15 cellular contexts compared by ENCODE assay signal in genomic region chr10:117745301-117745700, GRCh38.
DNase-seq lines count a peak whose midpoint lies in the region; ATAC-seq and TF ChIP-seq lines count a peak whose summit lies in the region.
"Had no signal": no experiment of that assay in that cellular context is flagged by ENCODE, and none has a peak within 500 bp of the region (broad histone marks: within the 10 kb centered on the region; RNA-seq: fewer than 3 reads in every experiment).

No MANE protein-coding gene starts in this region.

- H2BK5ac ChIP-seq in IMR-90 (ENCODE audit: low read depth, low read length, poor library complexity, severe bottlenecking) = no peak overlapping the region

- CTCF ChIA-PET in IMR-90 (lab: Yijun Ruan, JAX) = no interaction called here

- no peaks in the 10 kb centered on the region for H3K36me3 Mint-ChIP-seq in mesothelial cell of epicardium
- H3K36me3 Mint-ChIP-seq in type B pancreatic cell = no peaks in the 10 kb centered on the region
- no peaks in the 10 kb centered on the region for H3K36me3 Mint-ChIP-seq in effector memory CD8-positive, alpha-beta T cell (ENCODE audit: insufficient read depth)
- H3K36me3 Mint-ChIP-seq: CD4-positive, alpha-beta memory T cell had no signal

- no peak overlapping the region for H2BK15ac ChIP-seq in IMR-90 (ENCODE audit: low read depth, low read length)

- no peak overlapping the region for H3K27ac ChIP-seq in IMR-90 (ENCODE audit: insufficient read depth, low read length)
- H3K27ac ChIP-seq: GM23248 had no signal

- no peak overlapping the region for H2BK20ac ChIP-seq in IMR-90 (ENCODE audit: low read depth, low read length)

- H3K56ac ChIP-seq in IMR-90 (ENCODE audit: extremely low read depth, insufficient read depth, low read length) = no peak overlapping the region

- H3K4me3 ChIP-seq in IMR-90 (ENCODE audit: insufficient read depth, low read depth, low read length) = no peak overlapping the region
- H3K4me3 ChIP-seq: GM23248 had no signal

- peaks cover 29% of the 10 kb centered on the region for H3K27me3 Mint-ChIP-seq in mesothelial cell of epicardium (ENCODE audit: low read depth)
- H3K27me3 Mint-ChIP-seq in type B pancreatic cell = peaks cover 4% of the 10 kb centered on the region
- peaks cover 15 to 18% of the 10 kb centered on the region in 2 donors for H3K27me3 Mint-ChIP-seq in effector memory CD8-positive, alpha-beta T cell

- H3K4me3 Mint-ChIP-seq in mesothelial cell of epicardium = no peak overlapping the region
- H3K4me3 Mint-ChIP-seq in type B pancreatic cell = no peak overlapping the region
- H3K4me3 Mint-ChIP-seq in effector memory CD8-positive, alpha-beta T cell = no peak overlapping the region
- H3K4me3 Mint-ChIP-seq: CD4-positive, alpha-beta memory T cell had no signal

- no peak for DNase-seq in IMR-90
- no peak for DNase-seq in mesothelial cell of epicardium (ENCODE audit: low spot score in 2 of 2, unreplicated experiment in 2 of 2)
- peak; percentile 24 for DNase-seq in type B pancreatic cell (ENCODE audit: extremely low spot score, unreplicated experiment)
- DNase-seq in activated CD4-positive, alpha-beta T cell treated with anti-CD3 and anti-CD28 coated beads, Interleukin-2, amount 50 U/mL, for 48 hours = no peak
- no peak for DNase-seq in NCI-H1417 (lab: John Stamatoyannopoulos, UW)
- DNase-seq in effector memory CD8-positive, alpha-beta T cell = no peak
- DNase-seq: C1 segment of cervical spinal cord; Calu3; CD4-positive, alpha-beta memory T cell; COR-L47; DMS53; DND-41; GM23248; H7 had no signal

- POLR2A ChIA-PET in IMR-90 (lab: Charles Lee; ENCODE audit: unreplicated experiment) = no interaction called here

- TF ChIP-seq RAD21 in IMR-90 (IDR thresholded peaks at IDR 0.05; ENCODE audit: low read length) = no peak

- no peak overlapping the region for H2AK5ac ChIP-seq in IMR-90 (ENCODE audit: low read depth, low read length)

- no peak overlapping the region for H2AK9ac ChIP-seq in IMR-90 (replicated peaks; ENCODE audit: low read depth, low read length, poor library complexity)

- H3K4me1 Mint-ChIP-seq in mesothelial cell of epicardium (peaks cover 5% of the 10 kb centered on the region), type B pancreatic cell (ENCODE audit: unreplicated experiment) (peaks cover 7% of the 10 kb centered on the region)
- no peaks in the 10 kb centered on the region for H3K4me1 Mint-ChIP-seq in effector memory CD8-positive, alpha-beta T cell (ENCODE audit: low read depth in 2 of 2)
- H3K4me1 Mint-ChIP-seq: CD4-positive, alpha-beta memory T cell had no signal

- no peaks in the 10 kb centered on the region for H4K20me1 ChIP-seq in IMR-90 (ENCODE audit: insufficient read depth, low read length)

- no peak overlapping the region for H2BK120ac ChIP-seq in IMR-90 (ENCODE audit: low read depth, low read length)

- H3K79me1 ChIP-seq in IMR-90 (ENCODE audit: low read depth in 1 of 2, low read length in 2 of 2) = no peaks in the 10 kb centered on the region

- peaks cover 1% of the 10 kb centered on the region for H3K9me3 Mint-ChIP-seq in mesothelial cell of epicardium
- H3K9me3 Mint-ChIP-seq in type B pancreatic cell = peaks cover 2% of the 10 kb centered on the region
- no peaks in the 10 kb centered on the region for H3K9me3 Mint-ChIP-seq in effector memory CD8-positive, alpha-beta T cell

- H3K27ac Mint-ChIP-seq in mesothelial cell of epicardium (peak overlapping the region; percentile 39), type B pancreatic cell (no peak overlapping the region)
- no peak overlapping the region for H3K27ac Mint-ChIP-seq in effector memory CD8-positive, alpha-beta T cell
- H3K27ac Mint-ChIP-seq: CD4-positive, alpha-beta memory T cell had no signal

- no peak for ATAC-seq in IMR-90 (ENCODE audit: low read depth)
- ATAC-seq in effector memory CD8-positive, alpha-beta T cell (replicated peaks) = no peak
- ATAC-seq: HCT116 had no signal

- H3K27me3 ChIP-seq in IMR-90 (ENCODE audit: control insufficient read depth, insufficient read depth, low read length) = no peaks in the 10 kb centered on the region

- H3K9me3 ChIP-seq in IMR-90 (ENCODE audit: control insufficient read depth, insufficient read depth, low read length) = peaks cover 32% of the 10 kb centered on the region

- no peak overlapping the region for H4K5ac ChIP-seq in IMR-90 (ENCODE audit: low read depth, low read length)

- no peak for TF ChIP-seq POLR2A in IMR-90 (IDR thresholded peaks at IDR 0.05; ENCODE audit: low read depth, low read length)

- H4K8ac ChIP-seq in IMR-90 (ENCODE audit: low read depth in 2 of 2, low read length in 2 of 2) = no peak overlapping the region

- no peak overlapping the region for H3K4ac ChIP-seq in IMR-90 (ENCODE audit: low read depth, low read length)

- H4K91ac ChIP-seq in IMR-90 (ENCODE audit: insufficient read depth, low read depth, low read length) = no peak overlapping the region

- in situ Hi-C loops in IMR-90 (cut with MboI; ENCODE audit: low sequenced_read_pairs) = no loop called here

- no peak overlapping the region for H3K4me2 ChIP-seq in IMR-90 (ENCODE audit: low read depth, low read length)

- dilution Hi-C loops in IMR-90 (cut with HindIII; ENCODE audit: low sequenced_read_pairs, unreplicated experiment) = no loop called here

- peak overlapping the region; percentile 21 for H2AFZ ChIP-seq in IMR-90 (replicated peaks; ENCODE audit: low read length, poor library complexity)
- H2AFZ ChIP-seq: GM23248 had no signal

- no peak for TF ChIP-seq CTCF in IMR-90 (conservative IDR thresholded peaks at IDR 0.05; ENCODE audit: low read depth, low read length)
- no peak for TF ChIP-seq CTCF in mesothelial cell of epicardium (IDR thresholded peaks at IDR 0.05; ENCODE audit: unreplicated experiment)
- no peak for TF ChIP-seq CTCF in type B pancreatic cell (conservative IDR thresholded peaks at IDR 0.05)

- intact Hi-C loops in IMR-90 (cut with micrococcal nuclease) = no loop called here

- no peak overlapping the region for H3K18ac ChIP-seq in IMR-90 (ENCODE audit: low read depth, low read length)

- no peaks in the 10 kb centered on the region for H3K9me1 ChIP-seq in IMR-90 (ENCODE audit: insufficient read depth, low read length)

- H3K14ac ChIP-seq in IMR-90 (replicated peaks; ENCODE audit: low read depth, low read length) = no peak overlapping the region

- H3K23ac ChIP-seq in IMR-90 (ENCODE audit: low read depth, low read length) = no peak overlapping the region

- H3K9ac ChIP-seq in IMR-90 (ENCODE audit: low read depth, low read length) = no peak overlapping the region
- H3K9ac ChIP-seq: GM23248 had no signal

- H3K36me3 ChIP-seq in IMR-90 (ENCODE audit: control insufficient read depth, insufficient read depth, low read length) = no peaks in the 10 kb centered on the region

- WGBS in IMR-90 (ENCODE audit: extremely low coverage in 2 of 2, insufficient read length in 1 of 2), 2 experiments = 80% methylated on average over 1 of the region's 2 CpGs; no CpG with 5 or more reads in 1 of the 2 experiments

- no TSS peak for BruUV-seq in IMR-90 (replicated peaks; lab: Mats Ljungman, UMichigan)

- no peaks in the 10 kb centered on the region for H3K4me1 ChIP-seq in IMR-90 (ENCODE audit: control insufficient read depth, insufficient read depth, low read length)

TF ChIP-seq in IMR-90, 13 proteins besides CTCF, POLR2A, EP300 and RAD21:
- TF ChIP-seq NFE2L2 (IDR thresholded peaks at IDR 0.05; ENCODE audit: low read depth, low read length) (no peak), MAFK (IDR thresholded peaks at IDR 0.05; ENCODE audit: low read depth, low read length) (no peak), CEBPB (IDR thresholded peaks at IDR 0.05; ENCODE audit: low read depth, low read length) (no peak), CHD1 (IDR thresholded peaks at IDR 0.05; ENCODE audit: low read depth, low read length) (no peak), SMC3 (IDR thresholded peaks at IDR 0.05; ENCODE audit: low read depth, low read length) (no peak), RFX5 (IDR thresholded peaks at IDR 0.05; ENCODE audit: low read depth, low read length) (no peak), FOS (IDR thresholded peaks at IDR 0.05; ENCODE audit: low read depth, low read length) (no peak), RCOR1 (IDR thresholded peaks at IDR 0.05; ENCODE audit: insufficient replicate concordance, low read length) (no peak), MXI1 (IDR thresholded peaks at IDR 0.05; ENCODE audit: borderline replicate concordance, low read depth, low read length) (no peak)
- TF ChIP-seq, protein P1, sequence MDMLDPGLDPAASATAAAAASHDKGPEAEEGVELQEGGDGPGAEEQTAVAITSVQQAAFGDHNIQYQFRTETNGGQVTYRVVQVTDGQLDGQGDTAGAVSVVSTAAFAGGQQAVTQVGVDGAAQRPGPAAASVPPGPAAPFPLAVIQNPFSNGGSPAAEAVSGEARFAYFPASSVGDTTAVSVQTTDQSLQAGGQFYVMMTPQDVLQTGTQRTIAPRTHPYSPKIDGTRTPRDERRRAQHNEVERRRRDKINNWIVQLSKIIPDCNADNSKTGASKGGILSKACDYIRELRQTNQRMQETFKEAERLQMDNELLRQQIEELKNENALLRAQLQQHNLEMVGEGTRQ (IDR thresholded peaks at IDR 0.05; ENCODE audit: low read depth, low read length) = no peak
- TF ChIP-seq, protein P2, sequence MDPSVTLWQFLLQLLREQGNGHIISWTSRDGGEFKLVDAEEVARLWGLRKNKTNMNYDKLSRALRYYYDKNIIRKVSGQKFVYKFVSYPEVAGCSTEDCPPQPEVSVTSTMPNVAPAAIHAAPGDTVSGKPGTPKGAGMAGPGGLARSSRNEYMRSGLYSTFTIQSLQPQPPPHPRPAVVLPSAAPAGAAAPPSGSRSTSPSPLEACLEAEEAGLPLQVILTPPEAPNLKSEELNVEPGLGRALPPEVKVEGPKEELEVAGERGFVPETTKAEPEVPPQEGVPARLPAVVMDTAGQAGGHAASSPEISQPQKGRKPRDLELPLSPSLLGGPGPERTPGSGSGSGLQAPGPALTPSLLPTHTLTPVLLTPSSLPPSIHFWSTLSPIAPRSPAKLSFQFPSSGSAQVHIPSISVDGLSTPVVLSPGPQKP (IDR thresholded peaks at IDR 0.05; ENCODE audit: borderline replicate concordance, low read depth, low read length) = no peak
